ENCODE assay signal across 18 cellular contexts in genomic region chr14:74568896-74569295, GRCh38. TPM values are rescaled to one million over a fixed set of nuclear protein-coding genes. Genes with fewer than 3 reads are reported as not detected.
A peak's percentile ranks its signal among the peaks of the same experiment; 100 is the strongest.
DNase-seq lines count a peak whose midpoint lies in the region; ATAC-seq and TF ChIP-seq lines count a peak whose summit lies in the region.
"Had no signal": no experiment of that assay in that cellular context is flagged by ENCODE, and none has a peak within 500 bp of the region (broad histone marks: within the 10 kb centered on the region; RNA-seq: fewer than 3 reads in every experiment).

No MANE protein-coding gene starts in this region.

- no peaks in the 10 kb centered on the region for H3K4me1 ChIP-seq in colonic mucosa
- peaks cover 0 to 76% (median 38%) of the 10 kb centered on the region in 12 donors for H3K4me1 ChIP-seq in heart left ventricle
- H3K4me1 ChIP-seq in aorta (ENCODE audit: control insufficient read depth in 1 of 2, insufficient read depth in 2 of 2, low read length in 2 of 2), result peaks cover 10 to 11% of the 10 kb centered on the region in 2 donors

- peaks cover 2% of the 10 kb centered on the region for H3K27me3 Mint-ChIP-seq in activated CD4-positive, alpha-beta memory T cell treated with anti-CD3 and anti-CD28 coated beads for 36 hours

- 44 to 67% (median 50%) methylated on average over 3 of the region's 3 CpGs for WGBS in heart left ventricle, 4 donors
- WGBS in aorta, 2 donors, result 2 to 8% methylated on average over 3 of the region's 3 CpGs

- H3K4me3 ChIP-seq in colonic mucosa (no peak overlapping the region), heart left ventricle (no peak overlapping the region), aorta (ENCODE audit: low read length in 2 of 2) (no peak overlapping the region)
- H3K4me3 ChIP-seq: BLaER1 treated with 17β-estradiol and CSF1 and Interleukin-3, amounts not matched to agents 10 nM and 100 nM; K562 had no signal

- POLR2A ChIA-PET in activated CD4-positive, alpha-beta memory T cell treated with anti-CD3 and anti-CD28 coated beads for 36 hours (lab: Charles Lee), result no interaction called here

- H3K27me3 ChIP-seq in colonic mucosa (no peaks in the 10 kb centered on the region), heart left ventricle (no peaks in the 10 kb centered on the region), aorta (ENCODE audit: control insufficient read depth in 1 of 2, insufficient read depth in 2 of 2, low read length in 1 of 2) (no peaks in the 10 kb centered on the region)
- H3K27me3 ChIP-seq: BLaER1 treated with 17β-estradiol and CSF1 and Interleukin-3, amounts not matched to agents 10 nM and 100 nM had no signal

- no peak overlapping the region for H3K4me3 Mint-ChIP-seq in activated CD4-positive, alpha-beta memory T cell treated with anti-CD3 and anti-CD28 coated beads for 36 hours

- DNase-seq in colonic mucosa, result peak; percentile 32
- DNase-seq in heart left ventricle, result peak in 3 of 5 donors; percentile 51 to 71 (median 62)
- DNase-seq in posterior vena cava (ENCODE audit: low spot score), result peak; percentile 76
- DNase-seq in aorta, result peak; percentile 68 to 77
- no peak for DNase-seq in activated CD4-positive, alpha-beta memory T cell treated with anti-CD3 and anti-CD28 coated beads for 36 hours
- no peak for DNase-seq in NCI-H1694 treated with DMSO at 0.1 percent for 48 hours (lab: John Stamatoyannopoulos, UW)
- no peak for DNase-seq in NCI-H345 treated with DMSO at 0.1 percent for 48 hours (lab: John Stamatoyannopoulos, UW; ENCODE audit: unreplicated experiment)
- DNase-seq: activated CD4-positive, alpha-beta T cell treated with anti-CD3 and anti-CD28 coated beads for 4 hours; activated CD8-positive, alpha-beta memory T cell treated with anti-CD3 and anti-CD28 coated beads, Interleukin-2, amount 50 U/mL, for 4 hours; anterior cingulate cortex; DMS79 treated with DMSO at 0.1 percent for 48 hours; kidney glomerular epithelial cell; NCI-H2107; NCI-H526 treated with DMSO at 0.1 percent for 48 hours; OCI-M1; stimulated activated CD4-positive, alpha-beta T cell treated with anti-CD3 and anti-CD28 coated beads, Interleukin-1b, Interleukin-23, amount 100 ng/mL, for 48 hours had no signal

- CTCF ChIA-PET in activated CD4-positive, alpha-beta memory T cell treated with anti-CD3 and anti-CD28 coated beads for 36 hours (lab: Charles Lee), result no interaction called here

- peaks cover 27% of the 10 kb centered on the region for H3K4me1 Mint-ChIP-seq in activated CD4-positive, alpha-beta memory T cell treated with anti-CD3 and anti-CD28 coated beads for 36 hours (ENCODE audit: low read depth)

- H3K27ac Mint-ChIP-seq in activated CD4-positive, alpha-beta memory T cell treated with anti-CD3 and anti-CD28 coated beads for 36 hours, result no peak overlapping the region

- H3K27ac ChIP-seq in colonic mucosa (peak overlapping the region; percentile 33), heart left ventricle (peak overlapping the region in 6 of 12 donors; percentile 31 to 91 (median 73)), aorta (ENCODE audit: low read depth in 1 of 2, low read length in 2 of 2) (peak overlapping the region in 1 of 2 donors; percentile 98)

- H3K36me3 Mint-ChIP-seq in activated CD4-positive, alpha-beta memory T cell treated with anti-CD3 and anti-CD28 coated beads for 36 hours, result no peaks in the 10 kb centered on the region

- no peak for TF ChIP-seq POLR2A in heart left ventricle (IDR thresholded peaks at IDR 0.05)

- H3K36me3 ChIP-seq in colonic mucosa, result no peaks in the 10 kb centered on the region
- H3K36me3 ChIP-seq in heart left ventricle, result no peaks in the 10 kb centered on the region
- H3K36me3 ChIP-seq in aorta (ENCODE audit: control insufficient read depth in 1 of 2, insufficient read depth in 2 of 2, low read length in 1 of 2), result no peaks in the 10 kb centered on the region
- H3K36me3 ChIP-seq: BLaER1 treated with 17β-estradiol and CSF1 and Interleukin-3, amounts not matched to agents 10 nM and 100 nM had no signal

- ATAC-seq in heart left ventricle (peak in 3 of 4 donors; percentile 9 to 32 (median 28)), aorta (ENCODE audit: low FRiP score) (no peak)
- ATAC-seq: K562 had no signal

- H3K9me3 ChIP-seq in colonic mucosa (no peaks in the 10 kb centered on the region), heart left ventricle (no peaks in the 10 kb centered on the region), aorta (ENCODE audit: control insufficient read depth, low read length) (no peaks in the 10 kb centered on the region)
- H3K9me3 ChIP-seq: BLaER1 treated with 17β-estradiol and CSF1 and Interleukin-3, amounts not matched to agents 10 nM and 100 nM had no signal

- H3K9me3 Mint-ChIP-seq in activated CD4-positive, alpha-beta memory T cell treated with anti-CD3 and anti-CD28 coated beads for 36 hours, result no peaks in the 10 kb centered on the region

- H3K9ac ChIP-seq in colonic mucosa (ENCODE audit: low read depth in 2 of 2, low read length in 2 of 2), result no peak overlapping the region
- H3K9ac ChIP-seq: BLaER1 treated with 17β-estradiol and CSF1 and Interleukin-3, amounts not matched to agents 10 nM and 100 nM had no signal

- TF ChIP-seq CTCF in colonic mucosa (IDR thresholded peaks at IDR 0.05) (no peak), heart left ventricle (IDR thresholded peaks at IDR 0.05) (no peak)

- intact Hi-C loops in colonic mucosa (cut with DNase I), result no loop called here
- intact Hi-C loops in heart left ventricle (cut with DNase I), result no loop called here
- intact Hi-C loops in posterior vena cava (cut with DNase I), result no loop called here
- intact Hi-C loops in aorta (cut with DNase I), result no loop called here
- intact Hi-C loops in activated CD4-positive, alpha-beta memory T cell treated with anti-CD3 and anti-CD28 coated beads for 36 hours (cut with micrococcal nuclease), result no loop called here

RNA-seq across cellular contexts. Expression of gene LTBP2, which starts 43.1 kb away (rescaled TPM):
- total RNA-seq in colonic mucosa (1 to 10 TPM; 1.9 to 3.7 TPM), heart left ventricle (10 to 100 TPM; 19.1 to 69.1 (median 36.1) TPM), posterior vena cava (100 to 1,000 TPM; 141 to 168 TPM), aorta (100 to 1,000 TPM; 209 to 363 TPM)
- polyA plus RNA-seq in heart left ventricle (1 to 10 TPM; 4.0 to 8.4 TPM), aorta (100 to 1,000 TPM in 1 of 2 donors, 10 to 100 TPM in 1; 40.4 to 247 TPM)
- under 1 TPM; 0.10 to 0.31 TPM for total RNA-seq in activated CD4-positive, alpha-beta memory T cell treated with anti-CD3 and anti-CD28 coated beads for 36 hours

Comparison
In these comparisons a context has a peak if more than half of its experiments do, and no peak if none do; other contexts are left out.
1. DNase-seq: peak in colonic mucosa (single experiment), heart left ventricle (3 of 5), posterior vena cava (single experiment) and aorta (2 of 2); none in activated CD4-positive, alpha-beta memory T cell treated with anti-CD3 and anti-CD28 coated beads for 36 hours (single experiment), NCI-H1694 treated with DMSO at 0.1 percent for 48 hours (single experiment) and NCI-H345 treated with DMSO at 0.1 percent for 48 hours (single experiment).
2. RNA of gene LTBP2, which starts 43.1 kb away (total RNA-seq): 209 to 363 TPM in aorta, 141 to 168 TPM in posterior vena cava and 19.1 to 69.1 TPM in heart left ventricle; 1.9 to 3.7 TPM in colonic mucosa and 0.10 to 0.31 TPM in activated CD4-positive, alpha-beta memory T cell treated with anti-CD3 and anti-CD28 coated beads for 36 hours; every median in the first group is over 4 times any median in the second.